ENCODE assay signal across 12 cellular contexts in the genomic region with DNA sequence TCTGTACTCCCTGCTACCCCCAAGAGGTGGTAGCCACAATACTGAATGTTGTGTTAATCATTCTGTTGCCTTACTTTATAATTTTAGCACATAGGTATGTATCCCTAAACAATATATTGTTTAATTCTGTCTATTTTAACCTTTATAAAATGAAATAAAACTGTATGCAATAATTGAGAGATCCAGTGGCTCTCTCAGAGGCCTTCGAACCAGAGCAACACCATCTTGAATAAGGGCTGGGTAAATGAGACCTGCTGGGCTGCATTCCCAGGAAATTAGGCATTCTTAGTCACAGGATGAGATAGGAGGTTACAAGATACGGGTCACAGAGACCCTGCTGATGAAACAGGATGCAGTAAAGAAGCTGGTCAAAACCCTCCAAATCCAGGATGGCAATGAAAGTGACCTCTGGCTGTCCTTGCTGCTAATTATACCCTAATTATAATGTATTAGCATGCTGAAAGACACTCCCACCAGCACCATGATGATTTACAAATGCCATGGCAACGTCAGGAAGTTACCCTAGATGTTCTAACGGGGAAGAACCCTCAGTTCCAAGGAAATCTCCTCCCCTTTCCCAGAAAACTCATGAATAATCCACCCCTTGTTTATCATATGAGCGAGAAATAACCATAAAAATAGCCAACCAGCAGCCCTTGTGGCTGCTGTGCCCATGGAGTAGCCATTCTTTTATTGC. TPM values are rescaled to one million over a fixed set of nuclear protein-coding genes. Genes with fewer than 3 reads are reported as not detected.
DNase-seq lines count a peak whose midpoint lies in the region; ATAC-seq and TF ChIP-seq lines count a peak whose summit lies in the region.
"Had no signal": no experiment of that assay in that cellular context is flagged by ENCODE, and none has a peak within 500 bp of the region (broad histone marks: within the 10 kb centered on the region; RNA-seq: fewer than 3 reads in every experiment).

No MANE protein-coding gene starts in this region.

- peaks cover 18 to 25% of the 10 kb centered on the region in 2 experiments; a peak in 3 of 4 replicates for H3K4me1 ChIP-seq in SK-N-SH (ENCODE audit: control insufficient read depth in 1 of 2, insufficient read depth in 2 of 2, low read depth in 1 of 2, low read length in 1 of 2)
- peaks cover 21% of the 10 kb centered on the region for H3K4me1 ChIP-seq in mucosa of descending colon (ENCODE audit: low read depth)
- peaks cover 17 to 19% of the 10 kb centered on the region in 2 donors for H3K4me1 ChIP-seq in thyroid gland

- no peak for TF ChIP-seq RAD21 in SK-N-SH (IDR thresholded peaks at IDR 0.05; ENCODE audit: low read length)

- WGBS in SK-N-SH (ENCODE audit: low lambda C conversion rate), result 53% methylated on average over 5 of the region's 5 CpGs
- WGBS in thyroid gland, 2 donors, result 77% methylated on average over 5 of the region's 5 CpGs

- no peaks in the 10 kb centered on the region for H3K9me2 ChIP-seq in SK-N-SH

- TF ChIP-seq CTCF in SK-N-SH (IDR thresholded peaks at IDR 0.05) (no peak), fibroblast of mammary gland (conservative IDR thresholded peaks at IDR 0.05; ENCODE audit: control insufficient read depth, insufficient read depth, low read depth, low read length) (no peak), mucosa of descending colon (IDR thresholded peaks at IDR 0.05) (no peak), thyroid gland (IDR thresholded peaks at IDR 0.05) (no peak)

- H3K9ac ChIP-seq in SK-N-SH, result no peak overlapping the region

- TF ChIP-seq POLR2A in thyroid gland (IDR thresholded peaks at IDR 0.05), result no peak

- ATAC-seq in mucosa of descending colon, result no peak
- ATAC-seq in HG03139 (IDR thresholded peaks at IDR 0.05; ENCODE audit: unreplicated experiment), result no peak
- ATAC-seq: body of pancreas, left colon had no signal

- peak overlapping the region; percentile 38; the same call in 1 of the 2 replicates for H2AFZ ChIP-seq in SK-N-SH (ENCODE audit: low read depth)

- H3K79me2 ChIP-seq in SK-N-SH (ENCODE audit: insufficient read depth), result peaks cover 33% of the 10 kb centered on the region

- CTCF ChIA-PET in SK-N-SH (lab: Yijun Ruan, JAX), result interaction anchor here (1.6 to 2.1 kb wide), 2 partner anchors 18 to 31 kb away, joined by 3 to 7 read pairs; no protein-coding TSS in a partner anchor

- intact Hi-C loops in mucosa of descending colon (cut with DNase I, micrococcal nuclease) (no loop called here), thyroid gland (cut with DNase I) (no loop called here)

- no peak overlapping the region for H3K4me2 ChIP-seq in SK-N-SH

- H3K36me3 ChIP-seq in SK-N-SH (replicated peaks in 1 of 2; ENCODE audit: control insufficient read depth in 1 of 2, insufficient read depth in 2 of 2, low read length in 1 of 2), result peaks cover 5 to 15% of the 10 kb centered on the region in 2 experiments
- H3K36me3 ChIP-seq in mucosa of descending colon (ENCODE audit: low read depth), result no peaks in the 10 kb centered on the region
- no peaks in the 10 kb centered on the region for H3K36me3 ChIP-seq in thyroid gland

- H4K20me1 ChIP-seq in SK-N-SH (ENCODE audit: insufficient read depth), result peaks cover 4% of the 10 kb centered on the region

- H3F3A ChIP-seq in SK-N-SH (replicated peaks; ENCODE audit: insufficient read depth), result peaks cover 7% of the 10 kb centered on the region

- no peaks in the 10 kb centered on the region for H3K27me3 ChIP-seq in SK-N-SH (ENCODE audit: insufficient read depth)
- no peaks in the 10 kb centered on the region for H3K27me3 ChIP-seq in thyroid gland
- H3K27me3 ChIP-seq: body of pancreas had no signal

- no peak for TF ChIP-seq EP300 in SK-N-SH (IDR thresholded peaks at IDR 0.05; ENCODE audit: borderline replicate concordance in 1 of 2, low read depth in 1 of 2, low read length in 1 of 2)

- peaks cover 25% of the 10 kb centered on the region for H3K9me3 ChIP-seq in SK-N-SH
- peaks cover 3% of the 10 kb centered on the region for H3K9me3 ChIP-seq in mucosa of descending colon
- no peaks in the 10 kb centered on the region for H3K9me3 ChIP-seq in thyroid gland
- H3K9me3 ChIP-seq: body of pancreas had no signal

- POLR2A ChIA-PET in SK-N-SH (lab: Yijun Ruan, JAX), result no interaction called here

- DNase-seq in ELR (ENCODE audit: low read depth), result peak; percentile 92
- DNase-seq in SK-N-SH, result no peak
- DNase-seq in fibroblast of mammary gland (ENCODE audit: low read depth), result peak; percentile 69
- peak; percentile 62 for DNase-seq in pulmonary artery endothelial cell (ENCODE audit: low read depth, low spot score)
- no peak for DNase-seq in mucosa of descending colon
- DNase-seq in thyroid gland, result no peak
- DNase-seq: body of pancreas; DMS 273 treated with DMSO at 0.1 percent for 48 hours; foreskin melanocyte; left colon; stimulated activated CD4-positive, alpha-beta T cell treated with anti-CD3 and anti-CD28 coated beads, Interleukin-1b, Interleukin-23, amount 100 ng/mL, for 48 hours had no signal

- H3K4me3 ChIP-seq in SK-N-SH (ENCODE audit: low read depth in 2 of 2, low read length in 1 of 2) (no peak overlapping the region), fibroblast of mammary gland (ENCODE audit: control insufficient read depth, low read depth, low read length) (no peak overlapping the region), mucosa of descending colon (no peak overlapping the region), thyroid gland (replicated peaks in 1 of 3) (no peak overlapping the region)
- H3K4me3 ChIP-seq: body of pancreas had no signal

- H3K27ac ChIP-seq in SK-N-SH (ENCODE audit: low read depth in 2 of 2, low read length in 1 of 2) (no peak overlapping the region), thyroid gland (no peak overlapping the region)
- H3K27ac ChIP-seq: body of pancreas had no signal

TF ChIP-seq in SK-N-SH, 30 proteins besides CTCF, POLR2A, EP300 and RAD21:
- no peak for TF ChIP-seq TCF12 (IDR thresholded peaks at IDR 0.05)
- TF ChIP-seq, protein P1, sequence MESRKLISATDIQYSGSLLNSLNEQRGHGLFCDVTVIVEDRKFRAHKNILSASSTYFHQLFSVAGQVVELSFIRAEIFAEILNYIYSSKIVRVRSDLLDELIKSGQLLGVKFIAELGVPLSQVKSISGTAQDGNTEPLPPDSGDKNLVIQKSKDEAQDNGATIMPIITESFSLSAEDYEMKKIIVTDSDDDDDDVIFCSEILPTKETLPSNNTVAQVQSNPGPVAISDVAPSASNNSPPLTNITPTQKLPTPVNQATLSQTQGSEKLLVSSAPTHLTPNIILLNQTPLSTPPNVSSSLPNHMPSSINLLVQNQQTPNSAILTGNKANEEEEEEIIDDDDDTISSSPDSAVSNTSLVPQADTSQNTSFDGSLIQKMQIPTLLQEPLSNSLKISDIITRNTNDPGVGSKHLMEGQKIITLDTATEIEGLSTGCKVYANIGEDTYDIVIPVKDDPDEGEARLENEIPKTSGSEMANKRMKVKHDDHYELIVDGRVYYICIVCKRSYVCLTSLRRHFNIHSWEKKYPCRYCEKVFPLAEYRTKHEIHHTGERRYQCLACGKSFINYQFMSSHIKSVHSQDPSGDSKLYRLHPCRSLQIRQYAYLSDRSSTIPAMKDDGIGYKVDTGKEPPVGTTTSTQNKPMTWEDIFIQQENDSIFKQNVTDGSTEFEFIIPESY (IDR thresholded peaks at IDR 0.05; ENCODE audit: borderline replicate concordance, low read depth), result no peak
- TF ChIP-seq RFX5 (IDR thresholded peaks at IDR 0.05; ENCODE audit: low read length), result no peak
- TF ChIP-seq FOSL2 (IDR thresholded peaks at IDR 0.05; ENCODE audit: borderline replicate concordance, low read depth), result 0 out of 2 replicates have a peak, but pooled peaks have one; percentile 9

RNA-seq across cellular contexts. Expression of gene CANT1, which starts 2.0 kb away (rescaled TPM):
- 83.8 and 87.4 TPM in 2 replicates for polyA plus RNA-seq in SK-N-SH (2012; rRNA removed)
- 47.2 and 67.5 TPM in 2 replicates for polyA plus RNA-seq in SK-N-SH (2012; cell fraction: cytosol; rRNA removed)
- polyA plus RNA-seq in SK-N-SH (2012; cell fraction: nucleus; rRNA removed), result 55.9 and 68.2 TPM in 2 replicates
- 54.4 and 105 TPM in 2 replicates for total RNA-seq in pulmonary artery endothelial cell
- 100 to 1,000 TPM; 159 to 376 (median 242) TPM for total RNA-seq in mucosa of descending colon
- 10 to 100 TPM; 21.2 to 37.1 (median 27.3) TPM for total RNA-seq in thyroid gland

RNA-seq across cellular contexts. Expression of gene C1QTNF1, which starts 12.4 kb away (rescaled TPM):
- polyA plus RNA-seq in SK-N-SH (2012; rRNA removed), result 11.6 and 14.3 TPM in 2 replicates
- polyA plus RNA-seq in SK-N-SH (2012; cell fraction: cytosol; rRNA removed), result 5.3 and 10.0 TPM in 2 replicates
- polyA plus RNA-seq in SK-N-SH (2012; cell fraction: nucleus; rRNA removed), result 9.1 and 10.1 TPM in 2 replicates
- total RNA-seq in pulmonary artery endothelial cell, result 10.7 and 20.2 TPM in 2 replicates
- 10 to 100 TPM; 16.9 to 33.3 (median 22.1) TPM for total RNA-seq in mucosa of descending colon
- 100 to 1,000 TPM in 1 of 4 donors, 10 to 100 TPM in 3; 58.8 to 135 (median 73.7) TPM for total RNA-seq in thyroid gland

RNA-seq across cellular contexts. Expression of gene LGALS3BP, which starts 31.9 kb away (rescaled TPM):
- polyA plus RNA-seq in SK-N-SH (2012; rRNA removed), result 272 and 579 TPM in 2 replicates
- 169 and 266 TPM in 2 replicates for polyA plus RNA-seq in SK-N-SH (2012; cell fraction: cytosol; rRNA removed)
- polyA plus RNA-seq in SK-N-SH (2012; cell fraction: nucleus; rRNA removed), result 757 and 838 TPM in 2 replicates
- total RNA-seq in pulmonary artery endothelial cell (2.3 and 4.1 TPM in 2 replicates), mucosa of descending colon (100 to 1,000 TPM; 329 to 838 (median 752) TPM), thyroid gland (100 to 1,000 TPM; 193 to 443 (median 390) TPM)

Comparison
In these comparisons a context has a peak if more than half of its experiments do, and no peak if none do; other contexts are left out.
1. DNase-seq: peak in ELR (single experiment), fibroblast of mammary gland (single experiment) and pulmonary artery endothelial cell (single experiment); none in SK-N-SH (single experiment), mucosa of descending colon (0 of 3) and thyroid gland (0 of 2).
2. RNA of gene LGALS3BP, which starts 31.9 kb away (total RNA-seq): 329 to 838 TPM in mucosa of descending colon and 193 to 443 TPM in thyroid gland; 2.3 to 4.1 TPM in pulmonary artery endothelial cell; every median in the first group is over 10 times any median in the second.